ENCODE assay signal across 13 cellular contexts in genomic region chr19:19418548-19419260, GRCh38. TPM values are rescaled to one million over a fixed set of nuclear protein-coding genes. Genes with fewer than 3 reads are reported as not detected.
DNase-seq lines count a peak whose midpoint lies in the region; ATAC-seq, FAIRE-seq and TF ChIP-seq lines count a peak whose summit lies in the region.
"Had no signal": no experiment of that assay in that cellular context is flagged by ENCODE, and none has a peak within 500 bp of the region (broad histone marks: within the 10 kb centered on the region; RNA-seq: fewer than 3 reads in every experiment).

No MANE protein-coding gene starts in this region.

- H2BK5ac ChIP-seq in H1 (ENCODE audit: low read depth, low read length), result 0 out of 2 replicates have a peak overlapping the region, but pooled peaks have one; percentile 5

- TF ChIP-seq EP300 in H1 (IDR thresholded peaks at IDR 0.05; ENCODE audit: borderline replicate concordance in 1 of 2, low read depth in 2 of 2, low read length in 2 of 2), result no peak

- peak overlapping the region; percentile 81 for H3K27ac Mint-ChIP-seq in activated T-cell treated with anti-CD3 and anti-CD28 coated beads, Interleukin-2, amount 50 U/mL, for 24 hours
- peak overlapping the region; percentile 75 for H3K27ac Mint-ChIP-seq in stimulated activated naive B cell treated with anti-CD40 and anti-IgM and Interleukin-4, amounts not matched to agents 10 μg/mL and 1 μg/mL and 100 μg/mL, for 72 hours

- H3K9me3 Mint-ChIP-seq in activated T-cell treated with anti-CD3 and anti-CD28 coated beads, Interleukin-2, amount 50 U/mL, for 24 hours, result no peaks in the 10 kb centered on the region
- no peaks in the 10 kb centered on the region for H3K9me3 Mint-ChIP-seq in stimulated activated naive B cell treated with anti-CD40 and anti-IgM and Interleukin-4, amounts not matched to agents 10 μg/mL and 1 μg/mL and 100 μg/mL, for 72 hours

- H4K91ac ChIP-seq in H1 (replicated peaks; ENCODE audit: insufficient read length, low read length), result no peak overlapping the region

- FAIRE-seq in H1 (lab: Jason Lieb, UNC), result no peak
- FAIRE-seq: colon had no signal

- no peak overlapping the region for H3K4me3 Mint-ChIP-seq in activated T-cell treated with anti-CD3 and anti-CD28 coated beads, Interleukin-2, amount 50 U/mL, for 24 hours
- H3K4me3 Mint-ChIP-seq in stimulated activated naive B cell treated with anti-CD40 and anti-IgM and Interleukin-4, amounts not matched to agents 10 μg/mL and 1 μg/mL and 100 μg/mL, for 72 hours, result peak overlapping the region; percentile 32 to 57

- H3K4me1 Mint-ChIP-seq in activated T-cell treated with anti-CD3 and anti-CD28 coated beads, Interleukin-2, amount 50 U/mL, for 24 hours (ENCODE audit: low read depth), result peaks cover 77% of the 10 kb centered on the region
- H3K4me1 Mint-ChIP-seq in stimulated activated naive B cell treated with anti-CD40 and anti-IgM and Interleukin-4, amounts not matched to agents 10 μg/mL and 1 μg/mL and 100 μg/mL, for 72 hours, result peaks cover 48 to 79% of the 10 kb centered on the region in 2 donors

- peak overlapping the region; percentile 62; the same call in 1 of the 2 replicates for H2BK12ac ChIP-seq in H1 (ENCODE audit: low read depth, low read length)

- no peak overlapping the region for H2AK5ac ChIP-seq in H1 (ENCODE audit: low read depth, low read length)

- TF ChIP-seq CTCF in H1 (IDR thresholded peaks at IDR 0.05; ENCODE audit: control extremely low read depth in 1 of 3, insufficient read depth in 1 of 3, low read depth in 1 of 3, low read length in 3 of 3), result no peak

- peaks cover 57% of the 10 kb centered on the region for H3K36me3 Mint-ChIP-seq in activated T-cell treated with anti-CD3 and anti-CD28 coated beads, Interleukin-2, amount 50 U/mL, for 24 hours (ENCODE audit: low read depth)
- H3K36me3 Mint-ChIP-seq in stimulated activated naive B cell treated with anti-CD40 and anti-IgM and Interleukin-4, amounts not matched to agents 10 μg/mL and 1 μg/mL and 100 μg/mL, for 72 hours, result peaks cover 18 to 32% of the 10 kb centered on the region in 2 donors

- DNase-seq in activated T-cell treated with anti-CD3 and anti-CD28 coated beads, Interleukin-2, amount 50 U/mL, for 24 hours, result no peak
- no peak for DNase-seq in activated T-cell treated with anti-CD3 and anti-CD28 coated beads, Interleukin-2, amount 50 U/mL, for 1 hour
- DNase-seq in SK-N-MC (ENCODE audit: low read depth, low spot score) (no peak), H1 (ENCODE audit: low read depth in 1 of 2, low spot score in 2 of 2) (no peak), EL (no peak), cerebellar cortex (ENCODE audit: low spot score) (no peak), H7 (no peak)
- DNase-seq in stimulated activated naive B cell treated with anti-CD40 and anti-IgM and Interleukin-4, amounts not matched to agents 10 μg/mL and 1 μg/mL and 100 μg/mL, for 72 hours, result no peak
- DNase-seq: MM.1S, NCI-H524, uterus had no signal

- H3K9me3 ChIP-seq in SK-N-MC (ENCODE audit: low read depth, low read length), result no peaks in the 10 kb centered on the region
- H3K9me3 ChIP-seq in H1 (ENCODE audit: insufficient read depth in 2 of 2, low read depth in 1 of 2, low read length in 1 of 2), result no peaks in the 10 kb centered on the region
- H3K9me3 ChIP-seq: uterus had no signal

- no peak overlapping the region for H3K56ac ChIP-seq in H1 (replicated peaks; ENCODE audit: insufficient read length, low read depth, low read length)

- no peak overlapping the region for H2BK15ac ChIP-seq in H1 (ENCODE audit: low read length)

- peaks cover 24% of the 10 kb centered on the region for H3K79me1 ChIP-seq in H1 (ENCODE audit: low read depth, low read length)

- H4K8ac ChIP-seq in H1 (ENCODE audit: extremely low read depth, insufficient read depth, low read length), result no peak overlapping the region; the same call in 1 of the 2 replicates

- peak overlapping the region; percentile 67 for H3K27ac ChIP-seq in SK-N-MC
- no peak overlapping the region for H3K27ac ChIP-seq in H1 (ENCODE audit: low read depth, low read length)
- H3K27ac ChIP-seq: uterus had no signal

- CTCF ChIA-PET in H1 (lab: Charles Lee; ENCODE audit: partially characterized antibody), result interaction anchor here (1.1 to 2.7 kb wide), 3 partner anchors 12 to 71 kb away, joined by 3 to 13 read pairs (median 3); no protein-coding TSS in a partner anchor

- H2BK120ac ChIP-seq in H1 (replicated peaks; ENCODE audit: low read depth, low read length), result no peak overlapping the region

- H3K79me2 ChIP-seq in H1 (ENCODE audit: control insufficient read depth in 1 of 2, insufficient read depth in 2 of 2, low read length in 2 of 2), result peaks cover 64 to 99% of the 10 kb centered on the region in 2 experiments

- no peaks in the 10 kb centered on the region for H3K27me3 Mint-ChIP-seq in activated T-cell treated with anti-CD3 and anti-CD28 coated beads, Interleukin-2, amount 50 U/mL, for 24 hours
- no peaks in the 10 kb centered on the region for H3K27me3 Mint-ChIP-seq in stimulated activated naive B cell treated with anti-CD40 and anti-IgM and Interleukin-4, amounts not matched to agents 10 μg/mL and 1 μg/mL and 100 μg/mL, for 72 hours

- WGBS in H1 (ENCODE audit: extremely low coverage in 1 of 2, insufficient coverage in 1 of 2, insufficient read length in 1 of 2, insufficient replicate concordance in 2 of 2, low coverage in 1 of 2, low lambda C conversion rate in 2 of 2, missing lambda C conversion rate in 1 of 2), 2 experiments, result 84% methylated on average over 8 of the region's 8 CpGs; no CpG with 5 or more reads in 1 of the 2 experiments

- H3K18ac ChIP-seq in H1 (ENCODE audit: extremely low read depth, low read length), result 0 out of 2 replicates have a peak overlapping the region, but pooled peaks have one; percentile 13

- peak overlapping the region; percentile 0 for H4K5ac ChIP-seq in H1 (ENCODE audit: insufficient read length, low read depth, low read length)

- no peak overlapping the region for H3K23ac ChIP-seq in H1 (ENCODE audit: insufficient read length)

- no peaks in the 10 kb centered on the region for H3K23me2 ChIP-seq in H1 (ENCODE audit: low read depth, low read length)

- no peak overlapping the region for H3K4me2 ChIP-seq in H1 (ENCODE audit: insufficient read depth in 1 of 2, low read depth in 2 of 2, low read length in 2 of 2)

- peaks cover 46 to 50% of the 10 kb centered on the region in 2 experiments for H4K20me1 ChIP-seq in H1 (replicated peaks in 1 of 2; ENCODE audit: control insufficient read depth in 1 of 2, insufficient read depth in 2 of 2, low read length in 2 of 2)

- H3K36me3 ChIP-seq in SK-N-MC (ENCODE audit: insufficient read depth, low read length), result peaks cover 3% of the 10 kb centered on the region; the same call in 1 of the 2 replicates
- no peaks in the 10 kb centered on the region for H3K36me3 ChIP-seq in H1 (ENCODE audit: control insufficient read depth in 2 of 4, insufficient read depth in 4 of 4, low read length in 3 of 4)
- no peaks in the 10 kb centered on the region for H3K36me3 ChIP-seq in H7 (replicated peaks; ENCODE audit: control insufficient read depth, insufficient read depth, low read length)
- H3K36me3 ChIP-seq: uterus had no signal

- H2AFZ ChIP-seq in H1 (ENCODE audit: low read length), result no peak overlapping the region

- no peak overlapping the region for H3K4ac ChIP-seq in H1 (replicated peaks; ENCODE audit: insufficient read length, low read depth, low read length)

- POLR2A ChIA-PET in H1 (lab: Charles Lee; ENCODE audit: partially characterized antibody), result interaction anchor here (0.7 to 2.6 kb wide), 5 partner anchors 11 to 45 kb away, joined by 3 to 13 read pairs (median 4); partner anchors contain the start of gene GATAD2A

- no peaks in the 10 kb centered on the region for H3K27me3 ChIP-seq in H1 (replicated peaks in 1 of 4; ENCODE audit: control insufficient read depth in 3 of 4, extremely low read depth in 1 of 4, insufficient read depth in 3 of 4, low read length in 3 of 4)
- no peaks in the 10 kb centered on the region for H3K27me3 ChIP-seq in H7 (ENCODE audit: control insufficient read depth, insufficient read depth, low read length)
- H3K27me3 ChIP-seq: uterus had no signal

- no peak for TF ChIP-seq POLR2A in H1 (IDR thresholded peaks at IDR 0.05; ENCODE audit: control extremely low read depth in 1 of 2, low read depth in 2 of 2, low read length in 2 of 2)

- H3K4me3 ChIP-seq in SK-N-MC (no peak overlapping the region), H1 (ENCODE audit: extremely low read depth in 1 of 4, insufficient read depth in 2 of 4, low read depth in 3 of 4, low read length in 4 of 4) (no peak overlapping the region), H7 (ENCODE audit: insufficient read depth, low read depth, low read length) (no peak overlapping the region)
- H3K4me3 ChIP-seq: uterus had no signal

- peak; percentile 16 to 40 for ATAC-seq in stimulated activated naive B cell treated with anti-CD40 and anti-IgM and Interleukin-4, amounts not matched to agents 10 μg/mL and 1 μg/mL and 100 μg/mL, for 72 hours (replicated peaks)
- ATAC-seq: left lobe of liver had no signal

- peaks cover 0 to 3% (median under 1%) of the 10 kb centered on the region in 4 experiments; a peak in 3 of 7 replicates for H3K4me1 ChIP-seq in H1 (replicated peaks in 1 of 4; ENCODE audit: control insufficient read depth in 3 of 4, insufficient read depth in 4 of 4, low read length in 3 of 4)
- H3K4me1 ChIP-seq: uterus had no signal

- H3K9ac ChIP-seq in SK-N-MC (ENCODE audit: insufficient read length) (no peak overlapping the region), H1 (replicated peaks in 1 of 4; ENCODE audit: extremely low read depth in 1 of 4, low read depth in 3 of 4, low read length in 3 of 4) (no peak overlapping the region)

- H3K14ac ChIP-seq in H1 (ENCODE audit: insufficient read length), result no peak overlapping the region

- no peak overlapping the region for H2BK20ac ChIP-seq in H1 (ENCODE audit: low read length)

- TF ChIP-seq RAD21 in H1 (IDR thresholded peaks at IDR 0.05 in 1 of 2, conservative IDR thresholded peaks at IDR 0.05 in 1 of 2; ENCODE audit: low read depth in 2 of 2, low read length in 2 of 2), result no peak

TF ChIP-seq in H1, 55 proteins besides CTCF, POLR2A, EP300 and RAD21 (continues in another document):
- TF ChIP-seq ZNF274 (IDR thresholded peaks at IDR 0.05; ENCODE audit: borderline replicate concordance, extremely low read depth, low read length) (no peak), CHD1 (IDR thresholded peaks at IDR 0.05; ENCODE audit: low read depth, low read length) (no peak), CREB1 (IDR thresholded peaks at IDR 0.05) (no peak), BACH1 (IDR thresholded peaks at IDR 0.05; ENCODE audit: low read length) (no peak)

RNA-seq across cellular contexts. Expression of gene GATAD2A, which starts 13.2 kb away (rescaled TPM):
- total RNA-seq in H1 (2021; fragmentation: NEBNext Ultra II Directional; extraction: Animal tissue kit (Norgen Biotek cat#: 25700)), result 205 and 210 TPM in 2 replicates
- 38.4 and 54.9 TPM in 2 replicates for polyA plus RNA-seq in H1 (2011; rRNA removed)
- polyA plus RNA-seq in H1 (2011; cell fraction: cytosol; rRNA removed), result 40.1 TPM
- 48.0 TPM for polyA plus RNA-seq in H1 (2011; cell fraction: nucleus; rRNA removed)
- 71.5 to 98.9 TPM (median 84.3 TPM) in 4 replicates for polyA plus RNA-seq in H1 (2012, experiment 1 of 2)
- polyA plus RNA-seq in H1 (2012, experiment 2 of 2), result 49.7 TPM
- 69.1 TPM for polyA plus RNA-seq in H1 (2013, experiment 1 of 2)
- 71.8 TPM for polyA plus RNA-seq in H1 (2013, experiment 2 of 2)
- 22.1 and 22.6 TPM in 2 replicates for polyA minus RNA-seq in H1 (2011; rRNA and poly(A)+ RNA removed)
- polyA minus RNA-seq in H1 (2011; cell fraction: cytosol; rRNA and poly(A)+ RNA removed), result 76.8 TPM
- 33.9 TPM for polyA minus RNA-seq in H1 (2011; cell fraction: nucleus; rRNA and poly(A)+ RNA removed)
- 104 and 130 TPM in 2 replicates for total RNA-seq in H7 (2014; rRNA removed; shearing (Covaris generic))
